ENCODE assay signal across 8 cellular contexts in genomic region chr3:156676467-156677119, GRCh38. TPM values are rescaled to one million over a fixed set of nuclear protein-coding genes. Genes with fewer than 3 reads are reported as not detected.
DNase-seq lines count a peak whose midpoint lies in the region; ATAC-seq, FAIRE-seq and TF ChIP-seq lines count a peak whose summit lies in the region.

No MANE protein-coding gene starts in this region.

- H3K79me2 ChIP-seq in H9 (ENCODE audit: insufficient read depth, low read length) (no peaks in the 10 kb centered on the region; the same call in 1 of the 2 replicates), HepG2 (ENCODE audit: insufficient read depth, low read length) (peaks cover 67% of the 10 kb centered on the region)

- peaks cover 10 to 36% (median 20%) of the 10 kb centered on the region in 3 experiments for H3K36me3 Mint-ChIP-seq in H9 (ENCODE audit: insufficient read depth in 1 of 3, low read depth in 3 of 3)
- H3K36me3 Mint-ChIP-seq in activated naive CD4-positive, alpha-beta T cell treated with anti-CD3 and anti-CD28 coated beads, Interleukin-2, amount 50 U/mL, for 72 hours: peaks cover 48% of the 10 kb centered on the region in 2 donors

- H3K4me3 ChIP-seq in HepG2 (replicated peaks in 1 of 3; ENCODE audit: insufficient read depth in 1 of 3, low read depth in 2 of 3, low read length in 3 of 3) (peak overlapping the region; percentile 76 to 96 (median 82); a peak in 5 of 6 replicates), aorta (ENCODE audit: low read length in 2 of 2) (no peak overlapping the region)

- H3K4me3 Mint-ChIP-seq in H9: peak overlapping the region; percentile 92 to 95

- no peak overlapping the region for H4K91ac ChIP-seq in H9 (ENCODE audit: insufficient read length, low read depth, low read length)

- TF ChIP-seq EP300 in HepG2 (IDR thresholded peaks at IDR 0.05; ENCODE audit: low read depth in 2 of 2, low read length in 2 of 2) (no peak), HepG2 (CRISPR knock-in tag; IDR thresholded peaks at IDR 0.05; ENCODE audit: borderline replicate concordance) (no peak)

- no peaks in the 10 kb centered on the region for H3K9me3 Mint-ChIP-seq in H9
- no peaks in the 10 kb centered on the region for H3K9me3 Mint-ChIP-seq in activated naive CD4-positive, alpha-beta T cell treated with anti-CD3 and anti-CD28 coated beads, Interleukin-2, amount 50 U/mL, for 72 hours

- peak overlapping the region; percentile 86 for H3K4me2 ChIP-seq in H9 (ENCODE audit: insufficient read depth, insufficient read length, low read length)
- H3K4me2 ChIP-seq in HepG2 (ENCODE audit: low read depth, low read length): peak overlapping the region; percentile 91

- peaks cover 29 to 46% of the 10 kb centered on the region in 2 experiments for H3K4me1 Mint-ChIP-seq in H9

- H2BK5ac ChIP-seq in H9 (ENCODE audit: insufficient read length, low read length): no peak overlapping the region

- peaks cover 7% of the 10 kb centered on the region for H3K23me2 ChIP-seq in H9 (ENCODE audit: insufficient read length, low read depth, low read length, poor library complexity, severe bottlenecking)

- TF ChIP-seq POLR2A in HepG2 (IDR thresholded peaks at IDR 0.05; ENCODE audit: insufficient read depth in 1 of 2, low read depth in 2 of 2, low read length in 2 of 2): no peak

- no peak overlapping the region for H4K8ac ChIP-seq in H9 (replicated peaks; ENCODE audit: insufficient read length, low read depth, low read length)

- no peak overlapping the region for H3K23ac ChIP-seq in H9 (ENCODE audit: insufficient read length, low read depth, low read length)

- no peak overlapping the region for H3K4ac ChIP-seq in H9 (ENCODE audit: low read depth, low read length)

- H2BK120ac ChIP-seq in H9 (ENCODE audit: low read depth, low read length, poor library complexity, severe bottlenecking): peak overlapping the region; percentile 39

- peaks cover 4 to 27% of the 10 kb centered on the region in 2 experiments; a peak in 4 of 5 replicates for H3K36me3 ChIP-seq in HepG2 (replicated peaks in 1 of 2; ENCODE audit: control insufficient read depth in 1 of 2, insufficient read depth in 2 of 2, low read length in 2 of 2)
- H3K36me3 ChIP-seq in aorta (ENCODE audit: control insufficient read depth in 1 of 2, insufficient read depth in 2 of 2, low read length in 1 of 2): no peaks in the 10 kb centered on the region

- no peak overlapping the region for H3T11ph ChIP-seq in H9 (ENCODE audit: low read length)

- WGBS in H9 (ENCODE audit: extremely low coverage, insufficient read length, low lambda C conversion rate): no CpG with 5 or more reads among the region's 4 CpGs
- WGBS in HepG2 (ENCODE audit: low lambda C conversion rate): 81% methylated on average over 4 of the region's 4 CpGs
- WGBS in aorta, 2 donors: 84 to 88% methylated on average over 4 of the region's 4 CpGs

- peak; percentile 8 for DNase-seq in A172 (ENCODE audit: low spot score)
- no peak for DNase-seq in H9
- no peak for DNase-seq in activated naive CD4-positive, alpha-beta T cell treated with anti-CD3 and anti-CD28 coated beads, Interleukin-2, amount 50 U/mL, for 72 hours (ENCODE audit: low spot score in 2 of 2)
- no peak for DNase-seq in HepG2 (ENCODE audit: low spot score)
- no peak for DNase-seq in aorta
- DNase-seq in urothelium cell line (ENCODE audit: low spot score): no peak
- DNase-seq in islet precursor cell: no peak
- no peak for DNase-seq in globus pallidus (ENCODE audit: low spot score)

- in situ Hi-C loops in HepG2 (cut with HindIII; ENCODE audit: extremely low pct_ligation_motif_present, low pct_unique_long_range_greater_than_20kb): loop anchor here (10.0 kb wide), 3 partner anchors 122 to 458 kb away; partner anchors contain the start of gene SSR3

- H2BK12ac ChIP-seq in H9 (ENCODE audit: insufficient read length, low read depth, low read length): no peak overlapping the region

- no peaks in the 10 kb centered on the region; the same call in 1 of the 2 replicates for H3K27me3 ChIP-seq in H9 (ENCODE audit: insufficient read depth, low read length)
- H3K27me3 ChIP-seq in HepG2 (ENCODE audit: control insufficient read depth in 1 of 2, insufficient read depth in 2 of 2, low read length in 2 of 2): no peaks in the 10 kb centered on the region
- H3K27me3 ChIP-seq in aorta (ENCODE audit: control insufficient read depth in 1 of 2, insufficient read depth in 2 of 2, low read length in 1 of 2): no peaks in the 10 kb centered on the region

- intact Hi-C loops in HepG2 (cut with micrococcal nuclease; ENCODE audit: unreplicated experiment): loop anchor here (10.0 kb wide), 2 partner anchors 148 to 522 kb away; partner anchors contain the start of gene LEKR1
- intact Hi-C loops in aorta (cut with DNase I): loop anchor here (5.0 to 10.0 kb wide), 3 partner anchors 151 to 532 kb away; partner anchors contain the start of gene LEKR1 (in 1 of the 2)

- no peak for FAIRE-seq in HepG2 (lab: Jason Lieb, UNC)
- FAIRE-seq in urothelium cell line (lab: Jason Lieb, UNC): no peak

- H3K27ac Mint-ChIP-seq in H9: no peak overlapping the region
- peak overlapping the region; percentile 87 to 91 for H3K27ac Mint-ChIP-seq in activated naive CD4-positive, alpha-beta T cell treated with anti-CD3 and anti-CD28 coated beads, Interleukin-2, amount 50 U/mL, for 72 hours

- H3K27ac ChIP-seq in H9 (ENCODE audit: insufficient read length, low read depth, low read length): no peak overlapping the region
- no peak overlapping the region for H3K27ac ChIP-seq in HepG2 (ENCODE audit: extremely low read length, insufficient read depth, low read length)
- H3K27ac ChIP-seq in aorta (ENCODE audit: low read depth in 1 of 2, low read length in 2 of 2): no peak overlapping the region

- no peak overlapping the region for H2BK15ac ChIP-seq in H9 (ENCODE audit: low read depth, low read length)

- H3K27me3 Mint-ChIP-seq in H9 (ENCODE audit: low read depth): peaks cover 7% of the 10 kb centered on the region

- TF ChIP-seq RAD21 in HepG2 (CRISPR knock-in tag; IDR thresholded peaks at IDR 0.05): no peak

- H3K56ac ChIP-seq in H9 (ENCODE audit: insufficient read length, low read depth, low read length): no peak overlapping the region

- no peak overlapping the region for H4K5ac ChIP-seq in H9 (ENCODE audit: insufficient read length, low read depth, low read length)

- BruUV-seq in HepG2 (replicated peaks; lab: Mats Ljungman, UMichigan): no TSS peak

- POLR2A ChIA-PET in HepG2 (lab: Yijun Ruan, JAX): interaction anchor here (1.1 kb wide), 1 partner anchor 461 kb away, joined by 3 read pairs; no protein-coding TSS in a partner anchor

- H4K20me1 ChIP-seq in H9 (ENCODE audit: control insufficient read depth, insufficient read depth, insufficient read length) (no peaks in the 10 kb centered on the region), HepG2 (ENCODE audit: insufficient read depth, low read length) (peaks cover 25% of the 10 kb centered on the region)

- H3K79me1 ChIP-seq in H9 (ENCODE audit: insufficient read depth, low read depth, low read length, poor library complexity, severe bottlenecking): no peaks in the 10 kb centered on the region

- no peak for ATAC-seq in activated naive CD4-positive, alpha-beta T cell treated with anti-CD3 and anti-CD28 coated beads, Interleukin-2, amount 50 U/mL, for 72 hours
- ATAC-seq in HepG2 (no peak), aorta (ENCODE audit: low FRiP score) (no peak)

- no peak overlapping the region for H3K14ac ChIP-seq in H9 (ENCODE audit: insufficient read depth, low read length)

- no peak overlapping the region for H3K18ac ChIP-seq in H9 (ENCODE audit: insufficient read length, low read depth, low read length)

- CTCF ChIA-PET in HepG2 (lab: Yijun Ruan, JAX; ENCODE audit: low intra/inter-chr PET ratio, low total read pairs): no interaction called here

- H2AK5ac ChIP-seq in H9 (ENCODE audit: insufficient read length, low read length): no peak overlapping the region

- H3K4me1 ChIP-seq in H9 (ENCODE audit: insufficient read depth, low read length): no peaks in the 10 kb centered on the region
- peaks cover 63% of the 10 kb centered on the region for H3K4me1 ChIP-seq in HepG2 (ENCODE audit: insufficient read depth, low read length)
- H3K4me1 ChIP-seq in aorta (ENCODE audit: control insufficient read depth in 1 of 2, insufficient read depth in 2 of 2, low read length in 2 of 2): peaks cover 1 to 3% of the 10 kb centered on the region in 2 donors

- no peak overlapping the region for H2AFZ ChIP-seq in H9 (ENCODE audit: low read length)
- no peak overlapping the region for H2AFZ ChIP-seq in HepG2 (ENCODE audit: low read length)

- no peaks in the 10 kb centered on the region for H3K9me3 ChIP-seq in H9 (ENCODE audit: control insufficient read depth, low read depth, low read length)
- H3K9me3 ChIP-seq in HepG2 (ENCODE audit: low read length): no peaks in the 10 kb centered on the region
- no peaks in the 10 kb centered on the region for H3K9me3 ChIP-seq in aorta (ENCODE audit: control insufficient read depth, low read length)

- no peak overlapping the region for H2BK20ac ChIP-seq in H9 (ENCODE audit: low read depth, low read length, poor library complexity, severe bottlenecking)

- no peak for TF ChIP-seq CTCF in H9 (conservative IDR thresholded peaks at IDR 0.05)
- TF ChIP-seq CTCF in HepG2 (CRISPR knock-in tag; IDR thresholded peaks at IDR 0.05): no peak

- H3K9ac ChIP-seq in H9 (ENCODE audit: extremely low read depth, insufficient read length, low read length) (no peak overlapping the region), HepG2 (ENCODE audit: insufficient read depth, low read depth, low read length) (peak overlapping the region; percentile 87; the same call in 1 of the 2 replicates)

RNA-seq across cellular contexts. Expression of gene TIPARP, which starts 2.2 kb away (rescaled TPM):
- 17.9 and 20.0 TPM in 2 replicates for total RNA-seq in A172 (2014; rRNA removed; shearing (Covaris generic))
- total RNA-seq in H9 (2021) (5.9 TPM in 2 replicates), HepG2 (2016; rRNA removed; fragmentation: Illumina TruSeq; extraction: Trizol) (19.7 and 25.4 TPM in 2 replicates), aorta (10 to 100 TPM; 23.2 to 24.2 TPM)
- 100 to 1,000 TPM in 1 of 2 donors, 10 to 100 TPM in 1; 27.0 to 111 TPM for total RNA-seq in activated naive CD4-positive, alpha-beta T cell treated with anti-CD3 and anti-CD28 coated beads, Interleukin-2, amount 50 U/mL, for 72 hours
- 4.3 and 4.5 TPM in 2 replicates for total RNA-seq in HepG2 (2016; cell fraction: cytosol; rRNA removed; fragmentation: Illumina TruSeq; extraction: Trizol; ENCODE audit: low read depth)
- total RNA-seq in HepG2 (2016; cell fraction: insoluble cytoplasmic fraction; rRNA removed; fragmentation: Illumina TruSeq; extraction: Trizol): 19.9 and 26.0 TPM in 2 replicates
- 10.5 and 12.3 TPM in 2 replicates for total RNA-seq in HepG2 (2016; cell fraction: membrane; rRNA removed; fragmentation: Illumina TruSeq; extraction: Trizol)
- total RNA-seq in HepG2 (2016; cell fraction: nucleus; rRNA removed; fragmentation: Illumina TruSeq; extraction: Trizol): 22.2 and 24.2 TPM in 2 replicates
- polyA plus RNA-seq in HepG2 (2011; rRNA removed) (6.6 and 7.3 TPM in 2 replicates), aorta (10 to 100 TPM in 1 of 2 donors, 1 to 10 TPM in 1; 9.6 to 12.9 TPM)
- 2.1 and 4.5 TPM in 2 replicates for polyA plus RNA-seq in HepG2 (2011; cell fraction: cytosol; rRNA removed)
- 3.6 and 4.6 TPM in 2 replicates for polyA plus RNA-seq in HepG2 (2011; cell fraction: nucleus; rRNA removed)
- polyA plus RNA-seq in HepG2 (2012): 10.5 and 10.6 TPM in 2 replicates
- polyA plus RNA-seq in HepG2 (2016; cell fraction: cytosol; fragmentation: Illumina TruSeq; extraction: Trizol; ENCODE audit: low read depth): 0.74 and 0.79 TPM in 2 replicates
- 14.7 and 18.3 TPM in 2 replicates for polyA plus RNA-seq in HepG2 (2016; cell fraction: insoluble cytoplasmic fraction; fragmentation: Illumina TruSeq; extraction: Trizol; ENCODE audit: low read depth)
- 2.9 and 3.6 TPM in 2 replicates for polyA plus RNA-seq in HepG2 (2016; cell fraction: membrane; fragmentation: Illumina TruSeq; extraction: Trizol; ENCODE audit: low read depth)
- 11.9 and 13.5 TPM in 2 replicates for polyA plus RNA-seq in HepG2 (2016; cell fraction: nucleus; fragmentation: Illumina TruSeq; extraction: Trizol; ENCODE audit: insufficient read depth, low read depth)
- polyA minus RNA-seq in HepG2 (2011; rRNA and poly(A)+ RNA removed; ENCODE audit: low replicate concordance): 4.9 and 12.3 TPM in 2 replicates
- 6.4 and 8.5 TPM in 2 replicates for polyA minus RNA-seq in HepG2 (2011; cell fraction: cytosol; rRNA and poly(A)+ RNA removed)
- polyA minus RNA-seq in HepG2 (2011; cell fraction: nucleus; rRNA and poly(A)+ RNA removed): 33.6 and 42.5 TPM in 2 replicates

Comparison
In these comparisons a context has a peak if more than half of its experiments do, and no peak if none do; other contexts are left out.
1. H3K27ac Mint-ChIP-seq: peak in activated naive CD4-positive, alpha-beta T cell treated with anti-CD3 and anti-CD28 coated beads, Interleukin-2, amount 50 U/mL, for 72 hours (2 of 2); none in H9 (0 of 3).
2. H3K4me3 ChIP-seq: peak in HepG2 (3 of 3); none in aorta (0 of 2).